34 cellular contexts compared by ENCODE assay signal in genomic region chr2:82001614-82002013, GRCh38.
"Had no signal": no experiment of that assay in that cellular context is flagged by ENCODE, and none has a peak within 500 bp of the region (broad histone marks: within the 10 kb centered on the region; RNA-seq: fewer than 3 reads in every experiment).

No MANE protein-coding gene starts in this region.

- H3K36me3 ChIP-seq: adrenal gland, brain microvascular endothelial cell, breast epithelium had no signal

- DNase-seq: activated B cell treated with CpG ODN at 0.5 μM for 24 hours; activated CD4-positive, alpha-beta memory T cell treated with anti-CD3 and anti-CD28 coated beads for 36 hours; activated CD4-positive, alpha-beta T cell treated with anti-CD3 and anti-CD28 coated beads for 4 hours; activated CD4-positive, alpha-beta T cell treated with anti-CD3 and anti-CD28 coated beads, Interleukin-2, amount 10 ng/mL, durations not matched to agents 24 days and 14 days; activated CD4-positive, alpha-beta T cell treated with anti-CD3 and anti-CD28 coated beads, Interleukin-2, amount 50 U/mL, for 1 hour; activated CD4-positive, alpha-beta T cell treated with anti-CD3 and anti-CD28 coated beads, Interleukin-2, amount 50 U/mL, for 4 hours; activated CD4-positive, CD25-positive, alpha-beta regulatory T cell treated with anti-CD3 and anti-CD28 coated beads, Interleukin-2, amount 50 U/mL, for 72 hours; activated CD8-positive, alpha-beta memory T cell treated with anti-CD3 and anti-CD28 coated beads, Interleukin-2, amount 50 U/mL, for 4 hours; activated CD8-positive, alpha-beta T cell treated with anti-CD3 and anti-CD28 coated beads for 36 hours; activated effector memory CD4-positive, alpha-beta T cell treated with anti-CD3 and anti-CD28 coated beads, Interleukin-2, amount 50 U/mL, for 16 hours; activated gamma-delta T cell treated with Interleukin-2 at 50 U/mL for 16 hours; activated naive CD4-positive, alpha-beta T cell; activated naive CD4-positive, alpha-beta T cell treated with anti-CD3 and anti-CD28 coated beads for 36 hours; activated naive CD4-positive, alpha-beta T cell treated with anti-CD3 and anti-CD28 coated beads, Interleukin-2, amount 50 U/mL, for 16 hours; activated naive CD8-positive, alpha-beta T cell treated with anti-CD3 and anti-CD28 coated beads for 36 hours; activated T-cell treated with anti-CD3 and anti-CD28 coated beads for 4 hours; activated T-cell treated with anti-CD3 and anti-CD28 coated beads, Interleukin-2, amount 50 U/mL, for 1 hour; activated T-cell treated with anti-CD3 and anti-CD28 coated beads, Interleukin-2, amount 50 U/mL, for 4 hours; activated T-cell treated with anti-CD3 and anti-CD28 coated beads, Interleukin-2, amount 50 U/mL, for 72 hours; adrenal gland; amniotic stem cell; aorta; body of pancreas; brain microvascular endothelial cell; central memory CD4-positive, alpha-beta T cell; T-helper 2 cell; T-helper 9 cell had no signal

- H3K27me3 ChIP-seq: adrenal gland, body of pancreas, brain microvascular endothelial cell, breast epithelium had no signal

- H3K9me3 Mint-ChIP-seq: activated CD4-positive, alpha-beta T cell treated with anti-CD3 and anti-CD28 coated beads, Interleukin-2, amount 10 ng/mL, durations not matched to agents 24 days and 14 days had no signal

- H3K4me1 Mint-ChIP-seq: activated B cell treated with CpG ODN at 0.5 μM for 24 hours; activated CD4-positive, alpha-beta T cell treated with anti-CD3 and anti-CD28 coated beads, Interleukin-2, amount 10 ng/mL, durations not matched to agents 24 days and 14 days; activated naive CD8-positive, alpha-beta T cell treated with anti-CD3 and anti-CD28 coated beads for 36 hours; activated T-helper 17 cell treated with anti-CD3 and anti-CD28 coated beads, Interleukin-2, amount 50 U/mL, for 72 hours had no signal

- H3K4me1 ChIP-seq: adrenal gland, body of pancreas, breast epithelium had no signal

- H3K27ac Mint-ChIP-seq: activated B cell treated with CpG ODN at 0.5 μM for 24 hours; activated CD4-positive, alpha-beta memory T cell treated with anti-CD3 and anti-CD28 coated beads for 36 hours; activated CD4-positive, alpha-beta T cell treated with anti-CD3 and anti-CD28 coated beads, Interleukin-2, amount 10 ng/mL, durations not matched to agents 24 days and 14 days; activated CD8-positive, alpha-beta T cell treated with anti-CD3 and anti-CD28 coated beads for 36 hours; activated naive CD4-positive, alpha-beta T cell treated with anti-CD3 and anti-CD28 coated beads for 36 hours; activated naive CD4-positive, alpha-beta T cell treated with anti-CD3 and anti-CD28 coated beads, Interleukin-2, amount 50 U/mL, for 72 hours; activated naive CD8-positive, alpha-beta T cell treated with anti-CD3 and anti-CD28 coated beads for 36 hours; activated T-cell treated with anti-CD3 and anti-CD28 coated beads, Interleukin-2, amount 50 U/mL, for 72 hours; activated T-helper 1 cell treated with anti-CD3 and anti-CD28 coated beads, Interleukin-12 subunit alpha, Interleukin-12 subunit beta, Interleukin-2, Interleukin-4 antibody, amounts not matched to agents 30 ng/mL and 10 ng/mL and 1 ng/mL, durations not matched to agents 14 hours and 24 hours and 36 hours; activated T-helper 17 cell treated with anti-CD3 and anti-CD28 coated beads, Interleukin-2, amount 50 U/mL, for 72 hours; T-helper 1 cell treated with Interleukin-12 subunit alpha and Interleukin-12 subunit beta and Interleukin-4 antibody, amounts not matched to agents 30 μg/mL and 1 μg/mL, for 36 hours; T-helper 2 cell treated with Interferon-gamma antibody and Interleukin-4, amounts not matched to agents 5 μg/mL and 100 μg/mL, for 36 hours had no signal

- H3K4me3 ChIP-seq: adrenal gland, body of pancreas, breast epithelium had no signal

- H3K4me3 Mint-ChIP-seq: activated B cell treated with CpG ODN at 0.5 μM for 24 hours; activated CD4-positive, alpha-beta memory T cell treated with anti-CD3 and anti-CD28 coated beads for 36 hours; activated CD4-positive, alpha-beta T cell treated with anti-CD3 and anti-CD28 coated beads, Interleukin-2, amount 10 ng/mL, durations not matched to agents 24 days and 14 days; activated CD8-positive, alpha-beta T cell treated with anti-CD3 and anti-CD28 coated beads for 36 hours; activated naive CD4-positive, alpha-beta T cell treated with anti-CD3 and anti-CD28 coated beads for 36 hours; activated naive CD8-positive, alpha-beta T cell treated with anti-CD3 and anti-CD28 coated beads for 36 hours; activated T-cell treated with anti-CD3 and anti-CD28 coated beads, Interleukin-2, amount 50 U/mL, for 4 hours; activated T-cell treated with anti-CD3 and anti-CD28 coated beads, Interleukin-2, amount 50 U/mL, for 72 hours; activated T-helper 1 cell treated with anti-CD3 and anti-CD28 coated beads, Interleukin-12 subunit alpha, Interleukin-12 subunit beta, Interleukin-2, Interleukin-4 antibody, amounts not matched to agents 30 ng/mL and 10 ng/mL and 1 ng/mL, durations not matched to agents 14 hours and 24 hours and 36 hours; activated T-helper 17 cell treated with anti-CD3 and anti-CD28 coated beads, Interleukin-2, amount 50 U/mL, for 72 hours; T-helper 1 cell treated with Interleukin-12 subunit alpha and Interleukin-12 subunit beta and Interleukin-4 antibody, amounts not matched to agents 30 μg/mL and 1 μg/mL, for 36 hours; T-helper 2 cell treated with Interferon-gamma antibody and Interleukin-4, amounts not matched to agents 5 μg/mL and 100 μg/mL, for 36 hours had no signal

- H3K9me3 ChIP-seq: adrenal gland, body of pancreas, breast epithelium had no signal

- H3K36me3 Mint-ChIP-seq: activated CD4-positive, alpha-beta memory T cell treated with anti-CD3 and anti-CD28 coated beads for 36 hours; activated naive CD4-positive, alpha-beta T cell treated with anti-CD3 and anti-CD28 coated beads, Interleukin-2, amount 50 U/mL, for 72 hours; activated naive CD8-positive, alpha-beta T cell treated with anti-CD3 and anti-CD28 coated beads for 36 hours had no signal

- H3K27me3 Mint-ChIP-seq: activated B cell treated with CpG ODN at 0.5 μM for 24 hours; activated CD4-positive, alpha-beta memory T cell treated with anti-CD3 and anti-CD28 coated beads for 36 hours; activated CD4-positive, alpha-beta T cell treated with anti-CD3 and anti-CD28 coated beads, Interleukin-2, amount 10 ng/mL, durations not matched to agents 24 days and 14 days; activated CD8-positive, alpha-beta T cell treated with anti-CD3 and anti-CD28 coated beads for 36 hours; activated naive CD8-positive, alpha-beta T cell treated with anti-CD3 and anti-CD28 coated beads for 36 hours; activated T-helper 17 cell treated with anti-CD3 and anti-CD28 coated beads, Interleukin-2, amount 50 U/mL, for 72 hours had no signal

- ATAC-seq: activated CD8-positive, alpha-beta T cell treated with anti-CD3 and anti-CD28 coated beads for 36 hours; activated naive CD4-positive, alpha-beta T cell treated with anti-CD3 and anti-CD28 coated beads, Interleukin-2, amount 50 U/mL, for 72 hours; activated T-cell treated with anti-CD3 and anti-CD28 coated beads, Interleukin-2, amount 50 U/mL, for 4 hours; activated T-cell treated with anti-CD3 and anti-CD28 coated beads, Interleukin-2, amount 50 U/mL, for 72 hours; activated T-helper 17 cell treated with anti-CD3 and anti-CD28 coated beads, Interleukin-2, amount 50 U/mL, for 72 hours; body of pancreas had no signal

- H3K27ac ChIP-seq: adrenal gland, body of pancreas, brain microvascular endothelial cell, breast epithelium, VCaP had no signal
